In genomic region chrX:108025954-108026616, GRCh38 we compare ENCODE assay signal across 26 cellular contexts. TPM values are rescaled to one million over a fixed set of nuclear protein-coding genes. Genes with fewer than 3 reads are reported as not detected.
DNase-seq lines count a peak whose midpoint lies in the region; ATAC-seq and TF ChIP-seq lines count a peak whose summit lies in the region.
"Had no signal": no experiment of that assay in that cellular context is flagged by ENCODE, and none has a peak within 500 bp of the region (broad histone marks: within the 10 kb centered on the region; RNA-seq: fewer than 3 reads in every experiment).

No MANE protein-coding gene starts in this region.

- no peak for TF ChIP-seq POLR2A in erythroblast (IDR thresholded peaks at IDR 0.05; ENCODE audit: low read length)

- intact Hi-C loops in activated naive CD4-positive, alpha-beta T cell treated with anti-CD3 and anti-CD28 coated beads for 36 hours (cut with micrococcal nuclease), result no loop called here

- ATAC-seq in effector memory CD8-positive, alpha-beta T cell (replicated peaks), result peak; percentile 56
- ATAC-seq in stimulated activated effector memory CD8-positive, alpha-beta T cell treated with anti-CD3 and anti-CD28 coated beads, Interleukin-12 subunit alpha, Interleukin-12 subunit beta, amount 100 ng/mL, for 72 hours, result peak; percentile 31
- no peak for ATAC-seq in GM21825 (IDR thresholded peaks at IDR 0.05; ENCODE audit: unreplicated experiment)
- ATAC-seq: activated T-cell treated with anti-CD3 and anti-CD28 coated beads, Interleukin-2, amount 50 U/mL, for 4 hours; foreskin keratinocyte; GM12878; right cardiac atrium had no signal

- H3K4me3 Mint-ChIP-seq in activated naive CD4-positive, alpha-beta T cell treated with anti-CD3 and anti-CD28 coated beads for 36 hours, result peak overlapping the region; percentile 34
- no peak overlapping the region for H3K4me3 Mint-ChIP-seq in effector memory CD8-positive, alpha-beta T cell
- no peak overlapping the region for H3K4me3 Mint-ChIP-seq in stimulated activated effector memory CD8-positive, alpha-beta T cell treated with anti-CD3 and anti-CD28 coated beads, Interleukin-12 subunit alpha, Interleukin-12 subunit beta, amount 100 ng/mL, for 72 hours
- H3K4me3 Mint-ChIP-seq: activated naive CD8-positive, alpha-beta T cell treated with anti-CD3 and anti-CD28 coated beads, Interleukin-2, amount 10 ng/mL, durations not matched to agents 7 days and 5 days; activated T-cell treated with anti-CD3 and anti-CD28 coated beads, Interleukin-2, amount 50 U/mL, for 4 hours had no signal

- H3K4me1 Mint-ChIP-seq in activated naive CD4-positive, alpha-beta T cell treated with anti-CD3 and anti-CD28 coated beads for 36 hours (ENCODE audit: low read depth), result peaks cover 70% of the 10 kb centered on the region
- peaks cover 13 to 14% of the 10 kb centered on the region in 2 donors for H3K4me1 Mint-ChIP-seq in effector memory CD8-positive, alpha-beta T cell (ENCODE audit: low read depth in 2 of 2)
- H3K4me1 Mint-ChIP-seq in stimulated activated effector memory CD8-positive, alpha-beta T cell treated with anti-CD3 and anti-CD28 coated beads, Interleukin-12 subunit alpha, Interleukin-12 subunit beta, amount 100 ng/mL, for 72 hours, result peaks cover 53% of the 10 kb centered on the region

- CTCF ChIA-PET in activated naive CD4-positive, alpha-beta T cell treated with anti-CD3 and anti-CD28 coated beads for 36 hours (lab: Charles Lee), result no interaction called here

- H3K27ac Mint-ChIP-seq in activated naive CD4-positive, alpha-beta T cell treated with anti-CD3 and anti-CD28 coated beads for 36 hours, result peak overlapping the region; percentile 41
- H3K27ac Mint-ChIP-seq in effector memory CD8-positive, alpha-beta T cell, result no peak overlapping the region
- H3K27ac Mint-ChIP-seq in stimulated activated effector memory CD8-positive, alpha-beta T cell treated with anti-CD3 and anti-CD28 coated beads, Interleukin-12 subunit alpha, Interleukin-12 subunit beta, amount 100 ng/mL, for 72 hours, result no peak overlapping the region
- H3K27ac Mint-ChIP-seq: activated naive CD8-positive, alpha-beta T cell treated with anti-CD3 and anti-CD28 coated beads, Interleukin-2, amount 10 ng/mL, durations not matched to agents 7 days and 5 days had no signal

- no peak for DNase-seq in activated naive CD4-positive, alpha-beta T cell treated with anti-CD3 and anti-CD28 coated beads for 36 hours
- no peak for DNase-seq in activated naive CD4-positive, alpha-beta T cell (lab: John Stamatoyannopoulos, UW)
- DNase-seq in NCI-H526 treated with DMSO at 0.1 percent for 48 hours (lab: John Stamatoyannopoulos, UW), result peak; percentile 43
- DNase-seq in effector memory CD8-positive, alpha-beta T cell, result no peak
- DNase-seq in stimulated activated effector memory CD8-positive, alpha-beta T cell treated with anti-CD3 and anti-CD28 coated beads, Interleukin-12 subunit alpha, Interleukin-12 subunit beta, amount 100 ng/mL, for 72 hours (ENCODE audit: low spot score in 2 of 2), result no peak
- no peak for DNase-seq in cerebellar cortex (ENCODE audit: low spot score)
- no peak for DNase-seq in erythroblast (lab: John Stamatoyannopoulos, UW)
- DNase-seq: ACHN; activated naive CD8-positive, alpha-beta T cell treated with anti-CD3 and anti-CD28 coated beads, Interleukin-2, amount 10 ng/mL, durations not matched to agents 7 days and 5 days; activated T-cell treated with anti-CD3 and anti-CD28 coated beads, Interleukin-2, amount 50 U/mL, for 4 hours; brain microvascular endothelial cell; C1 segment of cervical spinal cord; DMS 273 treated with DMSO at 0.1 percent for 48 hours; foreskin keratinocyte; hypothalamus; NCI-H2029; right cardiac atrium; T-helper 2 cell; thyroid gland had no signal

- H3K9me3 Mint-ChIP-seq in activated naive CD4-positive, alpha-beta T cell treated with anti-CD3 and anti-CD28 coated beads for 36 hours, result no peaks in the 10 kb centered on the region
- H3K9me3 Mint-ChIP-seq in effector memory CD8-positive, alpha-beta T cell, result no peaks in the 10 kb centered on the region
- H3K9me3 Mint-ChIP-seq in stimulated activated effector memory CD8-positive, alpha-beta T cell treated with anti-CD3 and anti-CD28 coated beads, Interleukin-12 subunit alpha, Interleukin-12 subunit beta, amount 100 ng/mL, for 72 hours, result no peaks in the 10 kb centered on the region
- H3K9me3 Mint-ChIP-seq: activated naive CD8-positive, alpha-beta T cell treated with anti-CD3 and anti-CD28 coated beads, Interleukin-2, amount 10 ng/mL, durations not matched to agents 7 days and 5 days; activated T-cell treated with anti-CD3 and anti-CD28 coated beads, Interleukin-2, amount 50 U/mL, for 4 hours had no signal

- no peaks in the 10 kb centered on the region for H3K36me3 Mint-ChIP-seq in activated naive CD4-positive, alpha-beta T cell treated with anti-CD3 and anti-CD28 coated beads for 36 hours (ENCODE audit: low read depth)
- no peaks in the 10 kb centered on the region for H3K36me3 Mint-ChIP-seq in effector memory CD8-positive, alpha-beta T cell (ENCODE audit: insufficient read depth)
- H3K36me3 Mint-ChIP-seq in stimulated activated effector memory CD8-positive, alpha-beta T cell treated with anti-CD3 and anti-CD28 coated beads, Interleukin-12 subunit alpha, Interleukin-12 subunit beta, amount 100 ng/mL, for 72 hours, result no peaks in the 10 kb centered on the region
- H3K36me3 Mint-ChIP-seq: activated naive CD8-positive, alpha-beta T cell treated with anti-CD3 and anti-CD28 coated beads, Interleukin-2, amount 10 ng/mL, durations not matched to agents 7 days and 5 days had no signal

- no peaks in the 10 kb centered on the region for H3K27me3 Mint-ChIP-seq in activated naive CD4-positive, alpha-beta T cell treated with anti-CD3 and anti-CD28 coated beads for 36 hours (ENCODE audit: low read depth)
- H3K27me3 Mint-ChIP-seq in effector memory CD8-positive, alpha-beta T cell, result no peaks in the 10 kb centered on the region
- H3K27me3 Mint-ChIP-seq: activated naive CD8-positive, alpha-beta T cell treated with anti-CD3 and anti-CD28 coated beads, Interleukin-2, amount 10 ng/mL, durations not matched to agents 7 days and 5 days had no signal

RNA-seq across cellular contexts. Expression of gene VSIG1, which starts 18.8 kb away (rescaled TPM):
- 1 to 10 TPM; 1.6 to 2.4 TPM for total RNA-seq in activated naive CD4-positive, alpha-beta T cell treated with anti-CD3 and anti-CD28 coated beads for 36 hours
- total RNA-seq: GM12878, myocyte, osteoblast, right cardiac atrium, SK-MEL-5 had no signal

RNA-seq across cellular contexts. Expression of gene TEX13B, which starts 43.9 kb away (rescaled TPM):
- total RNA-seq in activated naive CD4-positive, alpha-beta T cell treated with anti-CD3 and anti-CD28 coated beads for 36 hours, result not detected
- total RNA-seq: activated naive CD8-positive, alpha-beta T cell treated with anti-CD3 and anti-CD28 coated beads, Interleukin-2, amount 10 ng/mL, durations not matched to agents 7 days and 5 days; activated T-cell treated with anti-CD3 and anti-CD28 coated beads, Interleukin-2, amount 50 U/mL, for 4 hours; dermis microvascular lymphatic vessel endothelial cell; foreskin keratinocyte; GM12878; lung microvascular endothelial cell; myocyte; osteoblast; right cardiac atrium; thyroid gland had no signal
